24 cellular contexts compared by ENCODE assay signal in genomic region chr11:119249671-119250010, GRCh38. TPM values are rescaled to one million over a fixed set of nuclear protein-coding genes. Genes with fewer than 3 reads are reported as not detected.
A peak's percentile ranks its signal among the peaks of the same experiment; 100 is the strongest.
DNase-seq lines count a peak whose midpoint lies in the region; ATAC-seq and TF ChIP-seq lines count a peak whose summit lies in the region.
"Had no signal": no experiment of that assay in that cellular context is flagged by ENCODE, and none has a peak within 500 bp of the region (broad histone marks: within the 10 kb centered on the region; RNA-seq: fewer than 3 reads in every experiment).

No MANE protein-coding gene starts in this region.

- peaks cover 34% of the 10 kb centered on the region for H3K36me3 Mint-ChIP-seq in activated T-cell treated with anti-CD3 and anti-CD28 coated beads, Interleukin-2, amount 50 U/mL, for 24 hours (ENCODE audit: low read depth)
- H3K36me3 Mint-ChIP-seq in H9 (ENCODE audit: insufficient read depth in 1 of 3, low read depth in 3 of 3), result peaks cover 19 to 46% (median 24%) of the 10 kb centered on the region in 3 experiments; a peak in 6 of 7 replicates
- H3K36me3 Mint-ChIP-seq in activated naive CD8-positive, alpha-beta T cell treated with anti-CD3 and anti-CD28 coated beads for 36 hours, result peaks cover 30% of the 10 kb centered on the region
- H3K36me3 Mint-ChIP-seq in mesothelial cell of epicardium, result peaks cover 1% of the 10 kb centered on the region
- H3K36me3 Mint-ChIP-seq: IgD-negative memory B cell; natural killer cell treated with Interleukin-12 subunit alpha and Interleukin-12 subunit beta and Interleukin-15 and Interleukin-18, amount 100 ng/mL, for 72 hours had no signal

- no peak overlapping the region for H3K4me3 Mint-ChIP-seq in activated T-cell treated with anti-CD3 and anti-CD28 coated beads, Interleukin-2, amount 50 U/mL, for 24 hours
- H3K4me3 Mint-ChIP-seq in H9 (no peak overlapping the region), mesothelial cell of epicardium (no peak overlapping the region)
- peak overlapping the region; percentile 42 for H3K4me3 Mint-ChIP-seq in activated naive CD8-positive, alpha-beta T cell treated with anti-CD3 and anti-CD28 coated beads for 36 hours
- H3K4me3 Mint-ChIP-seq: HFFc6; natural killer cell treated with Interleukin-12 subunit alpha and Interleukin-12 subunit beta and Interleukin-15 and Interleukin-18, amount 100 ng/mL, for 72 hours had no signal

- H2BK5ac ChIP-seq in H9 (ENCODE audit: insufficient read length, low read length), result no peak overlapping the region

- H3K4me1 Mint-ChIP-seq in activated T-cell treated with anti-CD3 and anti-CD28 coated beads, Interleukin-2, amount 50 U/mL, for 24 hours (ENCODE audit: low read depth), result peaks cover 59% of the 10 kb centered on the region
- H3K4me1 Mint-ChIP-seq in H9 (no peaks in the 10 kb centered on the region), mesothelial cell of epicardium (peaks cover 16% of the 10 kb centered on the region)
- H3K4me1 Mint-ChIP-seq in activated naive CD8-positive, alpha-beta T cell treated with anti-CD3 and anti-CD28 coated beads for 36 hours, result peaks cover 44% of the 10 kb centered on the region

- H4K91ac ChIP-seq in H9 (ENCODE audit: insufficient read length, low read depth, low read length), result no peak overlapping the region

- ATAC-seq in Right ventricle myocardium inferior, result no peak
- ATAC-seq: natural killer cell treated with Interleukin-12 subunit alpha and Interleukin-12 subunit beta and Interleukin-15 and Interleukin-18, amount 100 ng/mL, for 72 hours; right lobe of liver had no signal

- peak overlapping the region; percentile 86 for H3K27ac Mint-ChIP-seq in activated T-cell treated with anti-CD3 and anti-CD28 coated beads, Interleukin-2, amount 50 U/mL, for 24 hours
- H3K27ac Mint-ChIP-seq in H9, result peak overlapping the region in 2 of 3 experiments; percentile 45 to 87; a peak in 2 of 7 replicates
- H3K27ac Mint-ChIP-seq in activated naive CD8-positive, alpha-beta T cell treated with anti-CD3 and anti-CD28 coated beads for 36 hours, result peak overlapping the region; percentile 76
- peak overlapping the region; percentile 85 for H3K27ac Mint-ChIP-seq in mesothelial cell of epicardium
- H3K27ac Mint-ChIP-seq: HFFc6 had no signal

- no peak for DNase-seq in activated T-cell treated with anti-CD3 and anti-CD28 coated beads, Interleukin-2, amount 50 U/mL, for 24 hours
- no peak for DNase-seq in activated T-cell treated with anti-CD3 and anti-CD28 coated beads, Interleukin-2, amount 50 U/mL, for 48 hours
- DNase-seq in H9, result no peak
- DNase-seq in activated naive CD8-positive, alpha-beta T cell treated with anti-CD3 and anti-CD28 coated beads for 36 hours, result no peak
- DNase-seq in mesothelial cell of epicardium (ENCODE audit: low spot score in 2 of 2, unreplicated experiment in 2 of 2), result no peak
- no peak for DNase-seq in COLO829 (ENCODE audit: low spot score)
- no peak for DNase-seq in Right ventricle myocardium inferior (ENCODE audit: missing footprints)
- no peak for DNase-seq in epidermal melanocyte (ENCODE audit: insufficient read length, low spot score)
- DNase-seq: cerebellar nuclear complex, DMS 273 treated with DMSO at 0.1 percent for 48 hours, esophagus squamous epithelium, GF-D8, HFFc6, NCI-H1417 treated with DMSO at 0.1 percent for 48 hours, NCI-H2171, NCI-H69, right lobe of liver, Right ventricle myocardium superior, WERI-Rb-1 had no signal

- H3K18ac ChIP-seq in H9 (ENCODE audit: insufficient read length, low read depth, low read length), result no peak overlapping the region

- H2BK15ac ChIP-seq in H9 (ENCODE audit: low read depth, low read length), result no peak overlapping the region

- no peak overlapping the region for H4K5ac ChIP-seq in H9 (ENCODE audit: insufficient read length, low read depth, low read length)

- no peaks in the 10 kb centered on the region for H3K23me2 ChIP-seq in H9 (ENCODE audit: insufficient read length, low read depth, low read length, poor library complexity, severe bottlenecking)

- no peak overlapping the region for H3T11ph ChIP-seq in H9 (ENCODE audit: low read length)

- no peak overlapping the region for H3K9ac ChIP-seq in H9 (ENCODE audit: extremely low read depth, insufficient read length, low read length)
- H3K9ac ChIP-seq: BLaER1, parathyroid adenoma had no signal

- H3K4ac ChIP-seq in H9 (ENCODE audit: low read depth, low read length), result no peak overlapping the region

- H4K20me1 ChIP-seq in H9 (ENCODE audit: control insufficient read depth, insufficient read depth, insufficient read length), result no peaks in the 10 kb centered on the region

- no peaks in the 10 kb centered on the region for H3K79me1 ChIP-seq in H9 (ENCODE audit: insufficient read depth, low read depth, low read length, poor library complexity, severe bottlenecking)

- no peak overlapping the region for H4K8ac ChIP-seq in H9 (replicated peaks; ENCODE audit: insufficient read length, low read depth, low read length)

- no peak overlapping the region for H3K14ac ChIP-seq in H9 (ENCODE audit: insufficient read depth, low read length)

- intact Hi-C loops in Right ventricle myocardium inferior (cut with DNase I), result no loop called here

- no peak overlapping the region for H3K23ac ChIP-seq in H9 (ENCODE audit: insufficient read length, low read depth, low read length)

- no peak overlapping the region for H2AFZ ChIP-seq in H9 (ENCODE audit: low read length)
- H2AFZ ChIP-seq: parathyroid adenoma had no signal

- no peak overlapping the region for H2BK120ac ChIP-seq in H9 (ENCODE audit: low read depth, low read length, poor library complexity, severe bottlenecking)

- no CpG with 5 or more reads among the region's 1 CpG for WGBS in H9 (ENCODE audit: extremely low coverage, insufficient read length, low lambda C conversion rate)

- no peaks in the 10 kb centered on the region for H3K4me1 ChIP-seq in H9 (ENCODE audit: insufficient read depth, low read length)
- H3K4me1 ChIP-seq: parathyroid adenoma, right lobe of liver had no signal

- H3K27me3 ChIP-seq in H9 (ENCODE audit: insufficient read depth, low read length), result no peaks in the 10 kb centered on the region
- H3K27me3 ChIP-seq: BLaER1, esophagus squamous epithelium, right lobe of liver had no signal

- H3K56ac ChIP-seq in H9 (ENCODE audit: insufficient read length, low read depth, low read length), result no peak overlapping the region

- H3K9me3 Mint-ChIP-seq in activated T-cell treated with anti-CD3 and anti-CD28 coated beads, Interleukin-2, amount 50 U/mL, for 24 hours, result no peaks in the 10 kb centered on the region
- H3K9me3 Mint-ChIP-seq in H9, result no peaks in the 10 kb centered on the region
- no peaks in the 10 kb centered on the region for H3K9me3 Mint-ChIP-seq in activated naive CD8-positive, alpha-beta T cell treated with anti-CD3 and anti-CD28 coated beads for 36 hours
- no peaks in the 10 kb centered on the region for H3K9me3 Mint-ChIP-seq in mesothelial cell of epicardium
- H3K9me3 Mint-ChIP-seq: HFFc6; IgD-negative memory B cell; natural killer cell treated with Interleukin-12 subunit alpha and Interleukin-12 subunit beta and Interleukin-15 and Interleukin-18, amount 100 ng/mL, for 72 hours had no signal

- no peaks in the 10 kb centered on the region for H3K79me2 ChIP-seq in H9 (ENCODE audit: insufficient read depth, low read length)
- H3K79me2 ChIP-seq: parathyroid adenoma had no signal

- H3K9me3 ChIP-seq in H9 (ENCODE audit: control insufficient read depth, low read depth, low read length), result no peaks in the 10 kb centered on the region
- H3K9me3 ChIP-seq: BLaER1, esophagus squamous epithelium, right lobe of liver, thoracic aorta had no signal

- no peaks in the 10 kb centered on the region for H3K27me3 Mint-ChIP-seq in activated T-cell treated with anti-CD3 and anti-CD28 coated beads, Interleukin-2, amount 50 U/mL, for 24 hours
- H3K27me3 Mint-ChIP-seq in H9 (ENCODE audit: low read depth), result no peaks in the 10 kb centered on the region
- no peaks in the 10 kb centered on the region for H3K27me3 Mint-ChIP-seq in activated naive CD8-positive, alpha-beta T cell treated with anti-CD3 and anti-CD28 coated beads for 36 hours
- H3K27me3 Mint-ChIP-seq in mesothelial cell of epicardium (ENCODE audit: low read depth), result no peaks in the 10 kb centered on the region
- H3K27me3 Mint-ChIP-seq: IgD-negative memory B cell; natural killer cell treated with Interleukin-12 subunit alpha and Interleukin-12 subunit beta and Interleukin-15 and Interleukin-18, amount 100 ng/mL, for 72 hours had no signal

- no peak for TF ChIP-seq CTCF in H9 (conservative IDR thresholded peaks at IDR 0.05)
- TF ChIP-seq CTCF in mesothelial cell of epicardium (IDR thresholded peaks at IDR 0.05; ENCODE audit: unreplicated experiment), result no peak

- no peak overlapping the region for H3K4me2 ChIP-seq in H9 (ENCODE audit: insufficient read depth, insufficient read length, low read length)

- no peak overlapping the region for H2BK20ac ChIP-seq in H9 (ENCODE audit: low read depth, low read length, poor library complexity, severe bottlenecking)

- no peak overlapping the region for H2AK5ac ChIP-seq in H9 (ENCODE audit: insufficient read length, low read length)

- H2BK12ac ChIP-seq in H9 (ENCODE audit: insufficient read length, low read depth, low read length), result no peak overlapping the region

- no peak overlapping the region for H3K27ac ChIP-seq in H9 (ENCODE audit: insufficient read length, low read depth, low read length)
- H3K27ac ChIP-seq: BLaER1, esophagus squamous epithelium, parathyroid adenoma, right lobe of liver, thoracic aorta, WERI-Rb-1 had no signal

RNA-seq across cellular contexts. Expression of gene CBL, which starts 43.5 kb away (rescaled TPM):
- 52.1 and 56.4 TPM in 2 replicates for total RNA-seq in H9 (2021)
- total RNA-seq in activated naive CD8-positive, alpha-beta T cell treated with anti-CD3 and anti-CD28 coated beads for 36 hours, result 10 to 100 TPM; 21.4 TPM
- total RNA-seq in mesothelial cell of epicardium, result 27.5 to 28.0 TPM (median 27.6 TPM) in 3 replicates
- total RNA-seq in Right ventricle myocardium inferior, result 7.1 TPM
